11 cellular contexts compared by ENCODE assay signal in genomic region chr12:47551426-47551851, GRCh38.
DNase-seq lines count a peak whose midpoint lies in the region.
"Had no signal": no experiment of that assay in that cellular context is flagged by ENCODE, and none has a peak within 500 bp of the region (broad histone marks: within the 10 kb centered on the region; RNA-seq: fewer than 3 reads in every experiment).

No MANE protein-coding gene starts in this region.

- intact Hi-C loops in posterior cingulate gyrus (cut with DNase I), result no loop called here

- DNase-seq in DMS 273 treated with DMSO at 0.1 percent for 48 hours (lab: John Stamatoyannopoulos, UW) (peak; percentile 4), NCI-H69 (lab: John Stamatoyannopoulos, UW) (peak; percentile 83), fibroblast of the conjunctiva (ENCODE audit: low read depth) (peak; percentile 12), myocyte (ENCODE audit: low read depth) (peak; percentile 44), kidney tubule cell (ENCODE audit: low spot score) (no peak), posterior cingulate gyrus (no peak), NCI-H2171 treated with DMSO at 0.1 percent for 48 hours (lab: John Stamatoyannopoulos, UW) (no peak), globus pallidus (ENCODE audit: low spot score) (no peak)
- DNase-seq: CD4-positive, alpha-beta T cell; NCI-H1092 treated with DMSO at 0.1 percent for 48 hours; NCI-H748 treated with DMSO at 0.1 percent for 48 hours had no signal

Comparison
In these comparisons a context has a peak if more than half of its experiments do, and no peak if none do; other contexts are left out.
1. DNase-seq: peak in DMS 273 treated with DMSO at 0.1 percent for 48 hours (single experiment), NCI-H69 (single experiment), fibroblast of the conjunctiva (single experiment) and myocyte (single experiment); none in kidney tubule cell (single experiment), posterior cingulate gyrus (0 of 10), NCI-H2171 treated with DMSO at 0.1 percent for 48 hours (single experiment) and globus pallidus (single experiment).